ENCODE assay signal across 11 cellular contexts in the genomic region with DNA sequence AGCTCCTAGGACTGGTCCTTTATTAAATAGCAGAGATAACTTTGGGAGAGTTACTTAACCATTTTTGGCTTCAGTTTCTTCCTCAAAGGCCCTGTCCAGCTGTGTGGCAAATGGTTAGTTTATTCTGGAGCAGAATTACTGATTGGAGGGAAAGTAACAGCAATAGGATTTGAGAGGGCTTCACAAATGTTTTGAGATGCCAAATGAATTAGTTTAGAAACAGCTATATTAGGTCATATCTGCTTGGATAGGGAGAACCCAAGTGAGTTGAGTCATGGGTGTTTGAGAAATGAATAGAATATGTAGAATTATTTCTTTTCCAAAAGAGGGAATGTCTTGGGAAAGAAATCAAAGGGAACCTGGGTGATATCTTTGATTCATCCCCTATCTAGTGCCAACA. TPM values are rescaled to one million over a fixed set of nuclear protein-coding genes. Genes with fewer than 3 reads are reported as not detected.
A peak's percentile ranks its signal among the peaks of the same experiment; 100 is the strongest.
DNase-seq lines count a peak whose midpoint lies in the region; ATAC-seq and TF ChIP-seq lines count a peak whose summit lies in the region.
"Had no signal": no experiment of that assay in that cellular context is flagged by ENCODE, and none has a peak within 500 bp of the region (broad histone marks: within the 10 kb centered on the region; RNA-seq: fewer than 3 reads in every experiment).

No MANE protein-coding gene starts in this region.

- peaks cover 35 to 68% (median 47%) of the 10 kb centered on the region in 11 experiments for H3K36me3 ChIP-seq in BLaER1 treated with 17β-estradiol and CSF1 and Interleukin-3, amounts not matched to agents 10 nM and 100 nM
- H3K36me3 ChIP-seq in PC-9 (ENCODE audit: low read depth) (peaks cover 9% of the 10 kb centered on the region; the same call in 1 of the 2 replicates), esophagus muscularis mucosa (no peaks in the 10 kb centered on the region), osteoblast (ENCODE audit: insufficient read depth, low read length) (no peaks in the 10 kb centered on the region)

- H4K20me1 ChIP-seq in BLaER1 treated with 17β-estradiol and CSF1 and Interleukin-3, amounts not matched to agents 10 nM and 100 nM: peaks cover 7 to 59% (median 36%) of the 10 kb centered on the region in 11 experiments; a peak in 19 of 22 replicates
- H4K20me1 ChIP-seq in PC-9 (ENCODE audit: insufficient read depth) (no peaks in the 10 kb centered on the region), osteoblast (ENCODE audit: insufficient read depth, low read length) (no peaks in the 10 kb centered on the region)

- H3K4me1 ChIP-seq in BLaER1 treated with 17β-estradiol and CSF1 and Interleukin-3, amounts not matched to agents 10 nM and 100 nM: peaks cover 61 to 96% (median 86%) of the 10 kb centered on the region in 10 experiments
- peaks cover 55% of the 10 kb centered on the region for H3K4me1 ChIP-seq in PC-9 (replicated peaks; ENCODE audit: insufficient read depth)
- H3K4me1 ChIP-seq in esophagus muscularis mucosa: peaks cover 44 to 98% (median 90%) of the 10 kb centered on the region in 4 donors
- H3K4me1 ChIP-seq in osteoblast (ENCODE audit: insufficient read depth, low read length): peaks cover 35% of the 10 kb centered on the region

- peaks cover 78% of the 10 kb centered on the region for H3K79me2 ChIP-seq in PC-9 (ENCODE audit: low read depth)
- H3K79me2 ChIP-seq in osteoblast (ENCODE audit: insufficient read depth, low read length): peaks cover 63% of the 10 kb centered on the region

- in situ Hi-C loops in KBM-7 (cut with MboI; ENCODE audit: low pct_unique_long_range_greater_than_20kb, low sequenced_read_pairs): no loop called here

- H3K4me3 ChIP-seq in BLaER1 treated with 17β-estradiol and CSF1 and Interleukin-3, amounts not matched to agents 10 nM and 100 nM: no peak overlapping the region
- H3K4me3 ChIP-seq in PC-9 (no peak overlapping the region), esophagus muscularis mucosa (no peak overlapping the region), osteoblast (ENCODE audit: insufficient read depth, low read length) (no peak overlapping the region)

- DNase-seq in PC-9 (no peak), esophagus muscularis mucosa (ENCODE audit: extremely low spot score) (no peak), osteoblast (ENCODE audit: insufficient read length, low spot score, missing footprints) (peak; percentile 84), KBM-7 (no peak), NCI-H128 (lab: John Stamatoyannopoulos, UW; ENCODE audit: unreplicated experiment) (no peak)
- DNase-seq: activated CD4-positive, alpha-beta T cell treated with anti-CD3 and anti-CD28 coated beads, Interleukin-2, amount 10 ng/mL, durations not matched to agents 7 days and 5 days; cortex of kidney; NCI-H1092 had no signal

- H2AFZ ChIP-seq in PC-9 (no peak overlapping the region), osteoblast (ENCODE audit: low read length) (no peak overlapping the region)

- no peak for ATAC-seq in GM18520 (IDR thresholded peaks at IDR 0.05; ENCODE audit: unreplicated experiment)
- ATAC-seq in HG02610 (IDR thresholded peaks at IDR 0.05; ENCODE audit: unreplicated experiment): no peak

- POLR2A ChIA-PET in PC-9 (lab: Charles Lee; ENCODE audit: unreplicated experiment): no interaction called here

- peak overlapping the region in 9 of 11 experiments; percentile 40 to 100 (median 95); a peak in 18 of 22 replicates for H3K27ac ChIP-seq in BLaER1 treated with 17β-estradiol and CSF1 and Interleukin-3, amounts not matched to agents 10 nM and 100 nM
- peak overlapping the region; percentile 100 for H3K27ac ChIP-seq in PC-9
- H3K27ac ChIP-seq in esophagus muscularis mucosa (replicated peaks in 1 of 4): peak overlapping the region; percentile 75 to 85 (median 80)
- peak overlapping the region; percentile 66 for H3K27ac ChIP-seq in osteoblast (ENCODE audit: low read depth, low read length)

- peak overlapping the region in 3 of 11 experiments; percentile 10 to 88 (median 86); a peak in 5 of 22 replicates for H3K9ac ChIP-seq in BLaER1 treated with 17β-estradiol and CSF1 and Interleukin-3, amounts not matched to agents 10 nM and 100 nM

- CTCF ChIA-PET in PC-9 (lab: Charles Lee): no interaction called here

- no peaks in the 10 kb centered on the region for H3K27me3 ChIP-seq in BLaER1 treated with 17β-estradiol and CSF1 and Interleukin-3, amounts not matched to agents 10 nM and 100 nM
- H3K27me3 ChIP-seq in PC-9 (ENCODE audit: insufficient read depth, low read depth): no peaks in the 10 kb centered on the region
- no peaks in the 10 kb centered on the region for H3K27me3 ChIP-seq in esophagus muscularis mucosa
- H3K27me3 ChIP-seq in osteoblast (ENCODE audit: insufficient read depth, low read length): no peaks in the 10 kb centered on the region

- no peaks in the 10 kb centered on the region for H3K9me2 ChIP-seq in PC-9 (ENCODE audit: insufficient read depth)

- no peak for TF ChIP-seq EP300 in esophagus muscularis mucosa (IDR thresholded peaks at IDR 0.05)

- intact Hi-C loops in PC-9 (cut with micrococcal nuclease; ENCODE audit: unreplicated experiment): no loop called here
- intact Hi-C loops in esophagus muscularis mucosa (cut with DNase I): no loop called here

- BruUV-seq in PC-9 (replicated peaks; lab: Mats Ljungman, UMichigan): no TSS peak

- no peak for TF ChIP-seq POLR2A in esophagus muscularis mucosa (IDR thresholded peaks at IDR 0.05; ENCODE audit: low read depth)

- peaks cover 0 to 24% (median 13%) of the 10 kb centered on the region in 11 experiments; a peak in 14 of 22 replicates for H3K9me3 ChIP-seq in BLaER1 treated with 17β-estradiol and CSF1 and Interleukin-3, amounts not matched to agents 10 nM and 100 nM (replicated peaks in 1 of 11)
- no peaks in the 10 kb centered on the region for H3K9me3 ChIP-seq in PC-9 (ENCODE audit: insufficient read depth, low read depth)
- H3K9me3 ChIP-seq in esophagus muscularis mucosa: no peaks in the 10 kb centered on the region
- no peaks in the 10 kb centered on the region for H3K9me3 ChIP-seq in osteoblast (ENCODE audit: low read depth, low read length)

- peak overlapping the region in 7 of 11 experiments; percentile 5 to 95 (median 90); a peak in 13 of 22 replicates for H3K4me2 ChIP-seq in BLaER1 treated with 17β-estradiol and CSF1 and Interleukin-3, amounts not matched to agents 10 nM and 100 nM
- H3K4me2 ChIP-seq in PC-9 (peak overlapping the region; percentile 78), osteoblast (ENCODE audit: insufficient read depth, low read length) (peak overlapping the region; percentile 55)

- TF ChIP-seq CTCF in PC-9 (conservative IDR thresholded peaks at IDR 0.05): no peak
- no peak for TF ChIP-seq CTCF in esophagus muscularis mucosa (IDR thresholded peaks at IDR 0.05)
- no peak for TF ChIP-seq CTCF in osteoblast (IDR thresholded peaks at IDR 0.05; ENCODE audit: extremely low read depth, low read depth, low read length)

- peaks cover 37% of the 10 kb centered on the region for H3F3A ChIP-seq in PC-9 (ENCODE audit: insufficient read depth, low read depth)

RNA-seq across cellular contexts. Expression of a gene that starts 17.5 kb away (rescaled TPM):
- total RNA-seq in PC-9 (2021) (32.4 and 38.9 TPM in 2 replicates), esophagus muscularis mucosa (100 to 1,000 TPM; 124 to 299 (median 229) TPM), osteoblast (12.7 and 13.8 TPM in 2 replicates)
